20 cellular contexts compared by ENCODE assay signal in genomic region chr18:11780042-11780441, GRCh38.
DNase-seq lines count a peak whose midpoint lies in the region; ATAC-seq, FAIRE-seq and TF ChIP-seq lines count a peak whose summit lies in the region.
"Had no signal": no experiment of that assay in that cellular context is flagged by ENCODE, and none has a peak within 500 bp of the region (broad histone marks: within the 10 kb centered on the region; RNA-seq: fewer than 3 reads in every experiment).

No MANE protein-coding gene starts in this region.

- in situ Hi-C loops in HepG2 (cut with HindIII; ENCODE audit: extremely low pct_ligation_motif_present, low pct_unique_long_range_greater_than_20kb), result no loop called here

- H3K4me2 ChIP-seq in HepG2 (ENCODE audit: low read depth, low read length), result no peak overlapping the region
- H3K4me2 ChIP-seq: A549; BLaER1 treated with 17β-estradiol and CSF1 and Interleukin-3, amounts not matched to agents 10 nM and 100 nM had no signal

- H3K36me3 ChIP-seq in HepG2 (replicated peaks in 1 of 2; ENCODE audit: control insufficient read depth in 1 of 2, insufficient read depth in 2 of 2, low read length in 2 of 2) (no peaks in the 10 kb centered on the region), right lobe of liver (no peaks in the 10 kb centered on the region), esophagus muscularis mucosa (no peaks in the 10 kb centered on the region)
- H3K36me3 ChIP-seq: BLaER1 treated with 17β-estradiol and CSF1 and Interleukin-3, amounts not matched to agents 10 nM and 100 nM had no signal

- H3K4me1 ChIP-seq in HepG2 (ENCODE audit: insufficient read depth, low read length) (no peaks in the 10 kb centered on the region), right lobe of liver (no peaks in the 10 kb centered on the region), esophagus muscularis mucosa (peaks cover 0 to 15% (median 6%) of the 10 kb centered on the region in 4 donors)
- H3K4me1 ChIP-seq: A549 had no signal

- H3K79me2 ChIP-seq in HepG2 (ENCODE audit: insufficient read depth, low read length), result no peaks in the 10 kb centered on the region

- TF ChIP-seq EP300 in HepG2 (IDR thresholded peaks at IDR 0.05; ENCODE audit: low read depth in 2 of 2, low read length in 2 of 2), result no peak
- TF ChIP-seq EP300 in HepG2 (CRISPR knock-in tag; IDR thresholded peaks at IDR 0.05; ENCODE audit: borderline replicate concordance), result no peak
- TF ChIP-seq EP300 in esophagus muscularis mucosa (IDR thresholded peaks at IDR 0.05), result no peak

- CTCF ChIA-PET in HepG2 (lab: Yijun Ruan, JAX; ENCODE audit: low intra/inter-chr PET ratio, low total read pairs), result no interaction called here

- POLR2A ChIA-PET in HepG2 (lab: Yijun Ruan, JAX), result no interaction called here

- intact Hi-C loops in HepG2 (cut with micrococcal nuclease; ENCODE audit: unreplicated experiment), result no loop called here
- intact Hi-C loops in right lobe of liver (cut with DNase I), result no loop called here
- intact Hi-C loops in esophagus muscularis mucosa (cut with DNase I), result no loop called here

- ATAC-seq in HepG2 (no peak), right lobe of liver (no peak)
- ATAC-seq: A549; CD8-positive, alpha-beta T cell had no signal

- no peak overlapping the region for H3K4me3 ChIP-seq in HepG2 (replicated peaks in 1 of 3; ENCODE audit: insufficient read depth in 1 of 3, low read depth in 2 of 3, low read length in 3 of 3)
- no peak overlapping the region for H3K4me3 ChIP-seq in right lobe of liver
- peak overlapping the region in 1 of 4 donors; percentile 13 for H3K4me3 ChIP-seq in esophagus muscularis mucosa
- H3K4me3 ChIP-seq: A549; BLaER1 treated with 17β-estradiol and CSF1 and Interleukin-3, amounts not matched to agents 10 nM and 100 nM had no signal

- no peak for TF ChIP-seq POLR2A in HepG2 (IDR thresholded peaks at IDR 0.05; ENCODE audit: insufficient read depth in 1 of 2, low read depth in 2 of 2, low read length in 2 of 2)
- TF ChIP-seq POLR2A in right lobe of liver (IDR thresholded peaks at IDR 0.05), result no peak
- TF ChIP-seq POLR2A in esophagus muscularis mucosa (IDR thresholded peaks at IDR 0.05; ENCODE audit: low read depth), result no peak

- no peaks in the 10 kb centered on the region for H4K20me1 ChIP-seq in HepG2 (ENCODE audit: insufficient read depth, low read length)
- H4K20me1 ChIP-seq: BLaER1 treated with 17β-estradiol and CSF1 and Interleukin-3, amounts not matched to agents 10 nM and 100 nM had no signal

- no peak overlapping the region for H2AFZ ChIP-seq in HepG2 (ENCODE audit: low read length)

- no peak for DNase-seq in HepG2 (ENCODE audit: low spot score)
- DNase-seq in right lobe of liver, result no peak
- no peak for DNase-seq in esophagus muscularis mucosa (ENCODE audit: extremely low spot score)
- DNase-seq in SW 1271 (lab: John Stamatoyannopoulos, UW), result no peak
- no peak for DNase-seq in effector CD8-positive, alpha-beta T cell (lab: John Stamatoyannopoulos, UW)
- DNase-seq: AML-193; Caco-2; Calu3; CD4-positive, alpha-beta T cell; CD8-positive, alpha-beta T cell; DMS79 treated with DMSO at 0.1 percent for 48 hours; GF-D8 had no signal

- H3K27me3 ChIP-seq in HepG2 (ENCODE audit: control insufficient read depth in 1 of 2, insufficient read depth in 2 of 2, low read length in 2 of 2), result peaks cover 0 to 7% of the 10 kb centered on the region in 2 experiments; a peak in 2 of 5 replicates
- no peaks in the 10 kb centered on the region for H3K27me3 ChIP-seq in right lobe of liver
- no peaks in the 10 kb centered on the region for H3K27me3 ChIP-seq in esophagus muscularis mucosa
- H3K27me3 ChIP-seq: BLaER1 treated with 17β-estradiol and CSF1 and Interleukin-3, amounts not matched to agents 10 nM and 100 nM had no signal

- 33% methylated on average over 5 of the region's 5 CpGs for WGBS in HepG2 (ENCODE audit: low lambda C conversion rate)
- 46% methylated on average over 5 of the region's 5 CpGs for WGBS in right lobe of liver (ENCODE audit: insufficient coverage, low coverage, low lambda C conversion rate, missing lambda C conversion rate)
- 35% methylated on average over 5 of the region's 5 CpGs for WGBS in esophagus muscularis mucosa

- no peaks in the 10 kb centered on the region for H3K9me3 ChIP-seq in HepG2 (ENCODE audit: low read length)
- no peaks in the 10 kb centered on the region for H3K9me3 ChIP-seq in right lobe of liver
- H3K9me3 ChIP-seq in esophagus muscularis mucosa, result no peaks in the 10 kb centered on the region
- H3K9me3 ChIP-seq: A549; BLaER1 treated with 17β-estradiol and CSF1 and Interleukin-3, amounts not matched to agents 10 nM and 100 nM; Caco-2 had no signal

- FAIRE-seq in HepG2 (lab: Jason Lieb, UNC), result no peak
- FAIRE-seq: A549, D721Med, G401.6, GM12891, GM18507 had no signal

- TF ChIP-seq CTCF in HepG2 (CRISPR knock-in tag; IDR thresholded peaks at IDR 0.05) (no peak), right lobe of liver (IDR thresholded peaks at IDR 0.05) (no peak), esophagus muscularis mucosa (IDR thresholded peaks at IDR 0.05) (no peak)

- no peak overlapping the region for H3K27ac ChIP-seq in HepG2 (ENCODE audit: extremely low read length, insufficient read depth, low read length)
- H3K27ac ChIP-seq in right lobe of liver, result no peak overlapping the region
- H3K27ac ChIP-seq in esophagus muscularis mucosa (replicated peaks in 1 of 4), result peak overlapping the region in 3 of 4 donors; percentile 27 to 58 (median 34)
- H3K27ac ChIP-seq: 22Rv1; A549; BLaER1 treated with 17β-estradiol and CSF1 and Interleukin-3, amounts not matched to agents 10 nM and 100 nM; C4-2B had no signal

- no peak for TF ChIP-seq RAD21 in HepG2 (CRISPR knock-in tag; IDR thresholded peaks at IDR 0.05)

- H3K9ac ChIP-seq in HepG2 (ENCODE audit: insufficient read depth, low read depth, low read length), result no peak overlapping the region
- H3K9ac ChIP-seq: BLaER1 treated with 17β-estradiol and CSF1 and Interleukin-3, amounts not matched to agents 10 nM and 100 nM had no signal

- BruUV-seq in HepG2 (replicated peaks; lab: Mats Ljungman, UMichigan), result no TSS peak

TF ChIP-seq in HepG2, 621 proteins besides CTCF, POLR2A, EP300 and RAD21:
- TF ChIP-seq EEA1 (CRISPR knock-in tag; IDR thresholded peaks at IDR 0.05; ENCODE audit: borderline replicate concordance), result no peak
- TF ChIP-seq, protein P1, sequence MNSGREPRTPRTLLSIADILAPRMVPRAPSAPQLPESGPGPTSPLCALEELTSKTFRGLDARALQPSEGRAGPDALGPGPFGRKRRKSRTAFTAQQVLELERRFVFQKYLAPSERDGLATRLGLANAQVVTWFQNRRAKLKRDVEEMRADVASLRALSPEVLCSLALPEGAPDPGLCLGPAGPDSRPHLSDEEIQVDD (CRISPR knock-in tag; IDR thresholded peaks at IDR 0.05; ENCODE audit: borderline replicate concordance), result no peak
- TF ChIP-seq DMTF1 (CRISPR knock-in tag; IDR thresholded peaks at IDR 0.05), result no peak
- TF ChIP-seq NFE2L2 (IDR thresholded peaks at IDR 0.05; ENCODE audit: low read length), result peak; percentile 25; the same call in 1 of the 2 replicates
- no peak for TF ChIP-seq CERS6 (CRISPR knock-in tag; IDR thresholded peaks at IDR 0.05)

Comparison
In these comparisons a context has a peak if more than half of its experiments do, and no peak if none do; other contexts are left out.
1. H3K27ac ChIP-seq: peak in esophagus muscularis mucosa (3 of 4); none in HepG2 (single experiment) and right lobe of liver (0 of 3).